Comparison of ENCODE assay signal across 11 cellular contexts in genomic region chr1:91744973-91745648, GRCh38.
DNase-seq lines count a peak whose midpoint lies in the region; ATAC-seq, FAIRE-seq and TF ChIP-seq lines count a peak whose summit lies in the region.
"Had no signal": no experiment of that assay in that cellular context is flagged by ENCODE, and none has a peak within 500 bp of the region (broad histone marks: within the 10 kb centered on the region; RNA-seq: fewer than 3 reads in every experiment).

No MANE protein-coding gene starts in this region.

- H3K9me3 ChIP-seq in mucosa of descending colon (no peaks in the 10 kb centered on the region), upper lobe of right lung (no peaks in the 10 kb centered on the region)

- TF ChIP-seq POLR2A in GM12892 (IDR thresholded peaks at IDR 0.05; ENCODE audit: low read depth, low read length), result no peak

- DNase-seq in DMS53 (lab: John Stamatoyannopoulos, UW) (peak; percentile 37), DMS53 treated with DMSO at 0.1 percent for 48 hours (lab: John Stamatoyannopoulos, UW; ENCODE audit: unreplicated experiment) (no peak), fibroblast of pulmonary artery (ENCODE audit: low read depth) (peak; percentile 60), mucosa of descending colon (peak in 1 of 3 donors; percentile 33), upper lobe of right lung (no peak), SKM-1 (lab: John Stamatoyannopoulos, UW; ENCODE audit: unreplicated experiment) (no peak), epidermal melanocyte (ENCODE audit: insufficient read length, low spot score) (no peak), GM12892 (ENCODE audit: insufficient read length) (no peak)
- DNase-seq: MM.1S had no signal

- TF ChIP-seq CTCF in fibroblast of pulmonary artery (IDR thresholded peaks at IDR 0.05; ENCODE audit: low read length, missing control alignments) (peak; percentile 4), mucosa of descending colon (IDR thresholded peaks at IDR 0.05) (no peak), upper lobe of right lung (IDR thresholded peaks at IDR 0.05) (no peak)

- H3K27ac ChIP-seq in upper lobe of right lung, result peak overlapping the region; percentile 14

- FAIRE-seq in GM12892 (lab: Jason Lieb, UNC), result no peak
- FAIRE-seq: A204.1, G401.6 had no signal

- H3K4me3 ChIP-seq in fibroblast of pulmonary artery (replicated peaks; ENCODE audit: low read depth, low read length) (no peak overlapping the region), mucosa of descending colon (no peak overlapping the region), upper lobe of right lung (no peak overlapping the region)

- H3K36me3 ChIP-seq in mucosa of descending colon (ENCODE audit: low read depth) (no peaks in the 10 kb centered on the region), upper lobe of right lung (no peaks in the 10 kb centered on the region)

- intact Hi-C loops in mucosa of descending colon (cut with DNase I, micrococcal nuclease) (no loop called here), upper lobe of right lung (cut with DNase I) (no loop called here)

- ATAC-seq in mucosa of descending colon (peak; percentile 84), upper lobe of right lung (peak; percentile 67)

- H3K4me1 ChIP-seq in mucosa of descending colon (ENCODE audit: low read depth) (no peaks in the 10 kb centered on the region), upper lobe of right lung (peaks cover 34% of the 10 kb centered on the region)

- no peaks in the 10 kb centered on the region for H3K27me3 ChIP-seq in upper lobe of right lung

Comparison
In these comparisons a context has a peak if more than half of its experiments do, and no peak if none do; other contexts are left out.
1. DNase-seq: peak in DMS53 (single experiment) and fibroblast of pulmonary artery (single experiment); none in DMS53 treated with DMSO at 0.1 percent for 48 hours (single experiment), upper lobe of right lung (single experiment), SKM-1 (single experiment), epidermal melanocyte (single experiment) and GM12892 (single experiment).